Comparison of ENCODE assay signal across 1 cellular context in the genomic region with DNA sequence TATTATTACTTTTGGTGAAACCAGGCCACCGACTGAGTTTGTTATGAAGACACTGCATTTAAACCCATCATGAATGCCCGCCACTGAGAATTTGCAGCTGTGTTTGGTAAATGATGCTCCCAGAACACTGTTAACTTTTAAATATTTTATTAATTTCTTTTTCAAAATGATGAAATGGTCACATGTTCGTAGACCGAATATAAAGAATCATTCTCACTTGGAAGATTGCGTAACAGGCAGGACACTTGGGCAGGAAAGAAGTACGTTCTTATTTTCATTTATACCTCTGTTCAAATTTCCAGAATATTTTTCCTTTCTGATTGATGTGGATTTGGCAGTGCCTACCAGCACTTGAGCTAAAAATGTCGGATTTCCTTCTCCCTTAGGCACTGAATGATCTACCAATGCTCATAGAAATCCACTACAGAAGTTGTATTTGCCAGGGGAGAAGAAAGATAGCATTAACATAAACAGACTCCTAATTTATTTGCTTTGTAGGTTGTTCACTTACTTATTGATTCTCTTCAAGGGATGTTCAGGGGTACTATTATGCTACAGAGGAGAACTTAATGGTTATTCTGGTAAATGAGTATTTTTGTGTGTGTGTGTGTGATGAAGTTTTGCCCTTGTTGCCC.
TF ChIP-seq lines count a peak whose summit lies in the region.

No MANE protein-coding gene starts in this region.

TF ChIP-seq in WTC11, 78 proteins besides CTCF, POLR2A, EP300 and RAD21 (continued from another document):
- TF ChIP-seq, protein P1, sequence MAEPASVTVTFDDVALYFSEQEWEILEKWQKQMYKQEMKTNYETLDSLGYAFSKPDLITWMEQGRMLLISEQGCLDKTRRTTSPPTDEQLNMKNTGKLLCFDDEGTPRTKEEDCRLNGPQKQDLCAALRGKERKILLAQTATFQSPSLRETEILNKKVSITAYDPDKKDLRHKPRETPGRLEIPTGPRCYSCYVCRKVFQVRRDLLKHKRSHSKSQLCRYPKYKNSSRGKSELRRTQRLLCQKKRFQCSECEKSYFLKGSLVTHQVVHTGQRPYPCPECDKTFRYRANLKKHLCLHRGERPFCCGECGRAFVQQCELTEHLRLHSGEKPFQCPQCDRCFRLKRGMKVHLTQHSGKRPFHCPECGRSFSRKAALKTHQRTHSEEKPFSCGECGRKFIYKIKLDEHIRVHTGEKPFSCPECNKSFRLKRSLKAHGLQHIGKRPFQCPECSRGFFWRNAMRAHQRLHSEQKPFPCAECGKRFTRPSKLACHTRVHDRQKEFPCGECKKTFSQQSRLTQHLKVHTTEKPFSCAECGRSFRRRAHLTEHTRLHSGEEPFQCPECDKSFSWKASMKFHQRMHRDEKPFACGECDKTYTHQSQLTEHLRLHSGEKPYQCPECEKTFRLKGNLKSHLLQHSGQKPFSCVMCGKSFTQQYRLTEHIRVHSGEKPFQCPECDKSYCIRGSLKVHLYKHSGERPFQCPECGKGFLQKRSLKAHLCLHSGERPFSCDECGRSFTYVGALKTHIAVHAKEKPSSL (CRISPR knock-in tag; conservative IDR thresholded peaks at IDR 0.05), result no peak
- TF ChIP-seq CREM (CRISPR knock-in tag; IDR thresholded peaks at IDR 0.05) (no peak), HMGA2 (CRISPR knock-in tag; IDR thresholded peaks at IDR 0.05) (no peak), JAZF1 (CRISPR knock-in tag; IDR thresholded peaks at IDR 0.05) (no peak)
- TF ChIP-seq, protein P2, sequence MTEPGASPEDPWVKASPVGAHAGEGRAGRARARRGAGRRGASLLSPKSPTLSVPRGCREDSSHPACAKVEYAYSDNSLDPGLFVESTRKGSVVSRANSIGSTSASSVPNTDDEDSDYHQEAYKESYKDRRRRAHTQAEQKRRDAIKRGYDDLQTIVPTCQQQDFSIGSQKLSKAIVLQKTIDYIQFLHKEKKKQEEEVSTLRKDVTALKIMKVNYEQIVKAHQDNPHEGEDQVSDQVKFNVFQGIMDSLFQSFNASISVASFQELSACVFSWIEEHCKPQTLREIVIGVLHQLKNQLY (CRISPR knock-in tag; IDR thresholded peaks at IDR 0.05), result no peak
